ENCODE assay signal across 8 cellular contexts in the genomic region with DNA sequence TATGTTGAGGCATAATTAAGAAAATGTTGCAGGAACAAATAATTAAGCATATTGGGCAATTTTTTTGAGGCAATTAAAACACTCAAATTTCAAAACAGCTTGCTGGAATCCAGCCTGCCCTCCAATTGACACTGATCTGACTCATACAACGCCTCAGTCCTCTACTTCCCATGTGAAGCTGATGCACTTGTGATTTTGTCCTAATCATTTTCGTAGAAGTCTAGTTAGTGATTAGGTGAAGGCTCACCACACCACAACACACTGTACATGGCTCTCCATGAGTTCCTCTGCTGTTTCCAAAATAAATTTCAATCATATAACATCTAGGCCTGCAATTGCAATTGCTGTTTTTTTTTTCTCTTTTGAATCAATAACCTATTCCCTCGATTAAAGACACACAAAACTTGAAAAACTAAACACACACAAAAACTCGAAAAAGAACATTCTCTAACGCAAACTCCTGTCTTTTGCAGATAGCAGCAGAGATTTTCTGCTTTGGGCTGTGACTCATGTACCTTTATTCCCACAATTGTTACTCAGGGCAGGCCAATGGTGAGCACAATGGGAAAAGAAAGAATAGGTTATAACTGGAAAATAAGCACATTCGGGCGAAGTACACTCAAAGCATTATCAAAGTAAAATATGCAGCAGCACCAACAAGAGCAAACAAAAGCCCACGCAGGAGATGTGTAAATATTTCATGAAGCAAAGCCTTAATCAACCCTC. TPM values are rescaled to one million over a fixed set of nuclear protein-coding genes. Genes with fewer than 3 reads are reported as not detected.
DNase-seq lines count a peak whose midpoint lies in the region; ATAC-seq and TF ChIP-seq lines count a peak whose summit lies in the region.
"Had no signal": no experiment of that assay in that cellular context is flagged by ENCODE, and none has a peak within 500 bp of the region (broad histone marks: within the 10 kb centered on the region; RNA-seq: fewer than 3 reads in every experiment).

No MANE protein-coding gene starts in this region.

- intact Hi-C loops in esophagus muscularis mucosa (cut with DNase I) = no loop called here

- no peak overlapping the region for H3K4ac ChIP-seq in H9 (ENCODE audit: low read depth, low read length)

- H4K91ac ChIP-seq in H9 (ENCODE audit: insufficient read length, low read depth, low read length) = no peak overlapping the region

- H3K23ac ChIP-seq in H9 (ENCODE audit: insufficient read length, low read depth, low read length) = no peak overlapping the region

- H3K4me1 ChIP-seq in esophagus muscularis mucosa (peaks cover 7 to 35% (median 21%) of the 10 kb centered on the region in 4 donors), H9 (ENCODE audit: insufficient read depth, low read length) (peaks cover 5% of the 10 kb centered on the region)

- H3K27ac ChIP-seq in esophagus muscularis mucosa (replicated peaks in 1 of 4) (peak overlapping the region in 2 of 4 donors; percentile 22 to 70), H9 (ENCODE audit: insufficient read length, low read depth, low read length) (no peak overlapping the region)

- no peak overlapping the region for H2BK5ac ChIP-seq in H9 (ENCODE audit: insufficient read length, low read length)

- no peak overlapping the region for H3K14ac ChIP-seq in H9 (ENCODE audit: insufficient read depth, low read length)

- H2BK15ac ChIP-seq in H9 (ENCODE audit: low read depth, low read length) = no peak overlapping the region

- DNase-seq in HT-29 (ENCODE audit: low spot score) = peak; percentile 17
- DNase-seq in SKM-1 treated with dmso at 0.1 percent for 144 hours (lab: John Stamatoyannopoulos, UW; ENCODE audit: unreplicated experiment) = peak; percentile 56
- DNase-seq in esophagus muscularis mucosa (ENCODE audit: extremely low spot score) = no peak
- DNase-seq in retinal pigment epithelial cell (ENCODE audit: low read depth) = peak; percentile 72
- no peak for DNase-seq in MG63
- DNase-seq in H9 = no peak

- H3K56ac ChIP-seq in H9 (ENCODE audit: insufficient read length, low read depth, low read length) = no peak overlapping the region

- no peak overlapping the region for H2BK20ac ChIP-seq in H9 (ENCODE audit: low read depth, low read length, poor library complexity, severe bottlenecking)

- H3K23me2 ChIP-seq in H9 (ENCODE audit: insufficient read length, low read depth, low read length, poor library complexity, severe bottlenecking) = peaks cover 4% of the 10 kb centered on the region

- no peak overlapping the region for H3K9ac ChIP-seq in H9 (ENCODE audit: extremely low read depth, insufficient read length, low read length)

- H3K36me3 ChIP-seq in esophagus muscularis mucosa (no peaks in the 10 kb centered on the region), MG63 (no peaks in the 10 kb centered on the region)

- H3K79me1 ChIP-seq in H9 (ENCODE audit: insufficient read depth, low read depth, low read length, poor library complexity, severe bottlenecking) = no peaks in the 10 kb centered on the region

- no peak overlapping the region for H3T11ph ChIP-seq in H9 (ENCODE audit: low read length)

- H4K5ac ChIP-seq in H9 (ENCODE audit: insufficient read length, low read depth, low read length) = no peak overlapping the region

- no peak for ATAC-seq in GM18519 (IDR thresholded peaks at IDR 0.05; ENCODE audit: low FRiP score, unreplicated experiment)
- ATAC-seq: K562 had no signal

- WGBS in esophagus muscularis mucosa = 65% methylated on average over 8 of the region's 8 CpGs
- no CpG with 5 or more reads among the region's 8 CpGs for WGBS in H9 (ENCODE audit: extremely low coverage, insufficient read length, low lambda C conversion rate)

- no peaks in the 10 kb centered on the region for H3K79me2 ChIP-seq in H9 (ENCODE audit: insufficient read depth, low read length)

- no peaks in the 10 kb centered on the region; a peak in 1 of 5 replicates for H3K9me3 Mint-ChIP-seq in H9

- TF ChIP-seq EP300 in esophagus muscularis mucosa (IDR thresholded peaks at IDR 0.05) = no peak

- no peaks in the 10 kb centered on the region; a peak in 1 of 7 replicates for H3K36me3 Mint-ChIP-seq in H9 (ENCODE audit: insufficient read depth in 1 of 3, low read depth in 3 of 3)

- H2BK120ac ChIP-seq in H9 (ENCODE audit: low read depth, low read length, poor library complexity, severe bottlenecking) = no peak overlapping the region

- no peak overlapping the region for H3K27ac Mint-ChIP-seq in H9

- TF ChIP-seq CTCF in esophagus muscularis mucosa (IDR thresholded peaks at IDR 0.05) = no peak
- no peak for TF ChIP-seq CTCF in retinal pigment epithelial cell (conservative IDR thresholded peaks at IDR 0.05; ENCODE audit: low read depth, low read length)
- no peak for TF ChIP-seq CTCF in H9 (conservative IDR thresholded peaks at IDR 0.05)

- H3K4me3 ChIP-seq in esophagus muscularis mucosa (peak overlapping the region; percentile 64 to 84 (median 76)), retinal pigment epithelial cell (ENCODE audit: low read length) (peak overlapping the region; percentile 71), MG63 (no peak overlapping the region)
- H3K4me3 ChIP-seq: K562 had no signal

- H2AK5ac ChIP-seq in H9 (ENCODE audit: insufficient read length, low read length) = no peak overlapping the region

- no peak overlapping the region for H3K4me3 Mint-ChIP-seq in H9

- no peak overlapping the region for H2AFZ ChIP-seq in H9 (ENCODE audit: low read length)

- H3K18ac ChIP-seq in H9 (ENCODE audit: insufficient read length, low read depth, low read length) = no peak overlapping the region

- no peak overlapping the region for H3K4me2 ChIP-seq in H9 (ENCODE audit: insufficient read depth, insufficient read length, low read length)

- H3K27me3 Mint-ChIP-seq in H9 (ENCODE audit: low read depth) = peaks cover 41% of the 10 kb centered on the region

- H4K8ac ChIP-seq in H9 (replicated peaks; ENCODE audit: insufficient read length, low read depth, low read length) = no peak overlapping the region

- peaks cover 11 to 19% of the 10 kb centered on the region in 2 experiments for H3K4me1 Mint-ChIP-seq in H9

- H4K20me1 ChIP-seq in H9 (ENCODE audit: control insufficient read depth, insufficient read depth, insufficient read length) = no peaks in the 10 kb centered on the region

- H3K9me3 ChIP-seq in esophagus muscularis mucosa = no peaks in the 10 kb centered on the region
- no peaks in the 10 kb centered on the region for H3K9me3 ChIP-seq in MG63
- no peaks in the 10 kb centered on the region for H3K9me3 ChIP-seq in H9 (ENCODE audit: control insufficient read depth, low read depth, low read length)

- no peaks in the 10 kb centered on the region for H3K27me3 ChIP-seq in esophagus muscularis mucosa
- H3K27me3 ChIP-seq in MG63 = no peaks in the 10 kb centered on the region
- H3K27me3 ChIP-seq in H9 (ENCODE audit: insufficient read depth, low read length) = no peaks in the 10 kb centered on the region; the same call in 1 of the 2 replicates

- no peak overlapping the region for H2BK12ac ChIP-seq in H9 (ENCODE audit: insufficient read length, low read depth, low read length)

- TF ChIP-seq POLR2A in esophagus muscularis mucosa (IDR thresholded peaks at IDR 0.05; ENCODE audit: low read depth) = no peak

RNA-seq across cellular contexts. Expression of a gene that starts 1.7 kb away (rescaled TPM):
- total RNA-seq in HT-29 (2014; rRNA removed; shearing (Covaris generic)) = 2.4 and 3.3 TPM in 2 replicates
- total RNA-seq in esophagus muscularis mucosa (1 to 10 TPM; 2.5 to 3.6 (median 2.8) TPM), H9 (2021) (0.48 and 0.53 TPM in 2 replicates)
- not detected in 2 replicates for total RNA-seq in MG63 (2014; rRNA removed; shearing (Covaris generic); ENCODE audit: low replicate concordance)

Comparison
In these comparisons a context has a peak if more than half of its experiments do, and no peak if none do; other contexts are left out.
1. DNase-seq: peak in HT-29 (single experiment), SKM-1 treated with dmso at 0.1 percent for 144 hours (single experiment) and retinal pigment epithelial cell (single experiment); none in esophagus muscularis mucosa (single experiment), MG63 (single experiment) and H9 (single experiment).